Comparison of ENCODE assay signal across 20 cellular contexts in genomic region chr1:212305342-212305741, GRCh38. TPM values are rescaled to one million over a fixed set of nuclear protein-coding genes. Genes with fewer than 3 reads are reported as not detected.
DNase-seq lines count a peak whose midpoint lies in the region; ATAC-seq and TF ChIP-seq lines count a peak whose summit lies in the region.
"Had no signal": no experiment of that assay in that cellular context is flagged by ENCODE, and none has a peak within 500 bp of the region (broad histone marks: within the 10 kb centered on the region; RNA-seq: fewer than 3 reads in every experiment).

No MANE protein-coding gene starts in this region.

- peak overlapping the region in 2 of 4 donors; percentile 19 to 48 for H3K4me3 Mint-ChIP-seq in CD4-positive, CD25-positive, alpha-beta regulatory T cell
- peak overlapping the region in 6 of 8 donors; percentile 6 to 71 (median 34) for H3K4me3 Mint-ChIP-seq in CD4-positive, alpha-beta memory T cell
- no peak overlapping the region for H3K4me3 Mint-ChIP-seq in endothelial cell (ENCODE audit: unreplicated experiment)
- no peak overlapping the region for H3K4me3 Mint-ChIP-seq in osteocyte (ENCODE audit: unreplicated experiment)

- POLR2A ChIA-PET in CD4-positive, alpha-beta memory T cell (lab: Charles Lee; ENCODE audit: partially characterized antibody) = no interaction called here

- TF ChIP-seq CTCF in endothelial cell (IDR thresholded peaks at IDR 0.05; ENCODE audit: unreplicated experiment) = no peak
- TF ChIP-seq CTCF in smooth muscle cell (IDR thresholded peaks at IDR 0.05; ENCODE audit: borderline replicate concordance, insufficient read depth, poor library complexity, severe bottlenecking) = no peak
- no peak for TF ChIP-seq CTCF in osteocyte (IDR thresholded peaks at IDR 0.05)

- no peaks in the 10 kb centered on the region for H3K9me3 Mint-ChIP-seq in CD4-positive, CD25-positive, alpha-beta regulatory T cell
- H3K9me3 Mint-ChIP-seq in CD4-positive, alpha-beta memory T cell = peaks cover 0 to 3% (median 0%) of the 10 kb centered on the region in 8 donors
- H3K9me3 Mint-ChIP-seq in endothelial cell (ENCODE audit: unreplicated experiment) (no peaks in the 10 kb centered on the region), osteocyte (ENCODE audit: unreplicated experiment) (peaks cover 4% of the 10 kb centered on the region)
- H3K9me3 Mint-ChIP-seq: CD8-positive, alpha-beta memory T cell had no signal

- H3K27me3 Mint-ChIP-seq in CD4-positive, CD25-positive, alpha-beta regulatory T cell = no peaks in the 10 kb centered on the region
- no peaks in the 10 kb centered on the region for H3K27me3 Mint-ChIP-seq in CD4-positive, alpha-beta memory T cell
- no peaks in the 10 kb centered on the region for H3K27me3 Mint-ChIP-seq in endothelial cell (ENCODE audit: unreplicated experiment)
- H3K27me3 Mint-ChIP-seq in osteocyte (ENCODE audit: unreplicated experiment) = no peaks in the 10 kb centered on the region
- H3K27me3 Mint-ChIP-seq: CD8-positive, alpha-beta memory T cell had no signal

- no peak for ATAC-seq in CD4-positive, CD25-positive, alpha-beta regulatory T cell (ENCODE audit: low read depth in 2 of 2)
- ATAC-seq in HG02571 (IDR thresholded peaks at IDR 0.05; ENCODE audit: unreplicated experiment) = no peak

- no peak overlapping the region for H3K27ac ChIP-seq in CD4-positive, CD25-positive, alpha-beta regulatory T cell (ENCODE audit: insufficient read depth, low read length, poor library complexity, severe bottlenecking)
- H3K27ac ChIP-seq in CD4-positive, alpha-beta memory T cell (ENCODE audit: low read depth, low read length) = no peak overlapping the region
- H3K27ac ChIP-seq in smooth muscle cell (ENCODE audit: low read depth) = no peak overlapping the region
- H3K27ac ChIP-seq: BLaER1, KMS-11, Peyer's patch, SJSA1 had no signal

- H3K27me3 ChIP-seq in CD4-positive, CD25-positive, alpha-beta regulatory T cell (ENCODE audit: control insufficient read depth, insufficient read depth, low read length) = no peaks in the 10 kb centered on the region
- no peaks in the 10 kb centered on the region for H3K27me3 ChIP-seq in CD4-positive, alpha-beta memory T cell (ENCODE audit: insufficient read depth, low read length)
- no peaks in the 10 kb centered on the region for H3K27me3 ChIP-seq in smooth muscle cell (ENCODE audit: low read depth)
- H3K27me3 ChIP-seq: BLaER1, Peyer's patch, SJSA1 had no signal

- H3K4me1 ChIP-seq in CD4-positive, CD25-positive, alpha-beta regulatory T cell (ENCODE audit: control insufficient read depth, insufficient read depth, low read length, poor library complexity, severe bottlenecking) = peaks cover 11% of the 10 kb centered on the region
- H3K4me1 ChIP-seq in CD4-positive, alpha-beta memory T cell (ENCODE audit: insufficient read depth, low read length) = peaks cover 48% of the 10 kb centered on the region
- H3K4me1 ChIP-seq in smooth muscle cell (ENCODE audit: low read depth) = peaks cover 15% of the 10 kb centered on the region
- H3K4me1 ChIP-seq: SJSA1 had no signal

- H3K36me3 Mint-ChIP-seq in CD4-positive, CD25-positive, alpha-beta regulatory T cell = peaks cover 40% of the 10 kb centered on the region
- H3K36me3 Mint-ChIP-seq in CD4-positive, alpha-beta memory T cell = peaks cover 39 to 43% of the 10 kb centered on the region in 2 donors
- H3K36me3 Mint-ChIP-seq in endothelial cell (ENCODE audit: low read depth, unreplicated experiment) = peaks cover 3% of the 10 kb centered on the region
- peaks cover 17% of the 10 kb centered on the region for H3K36me3 Mint-ChIP-seq in osteocyte (ENCODE audit: unreplicated experiment)

- H3K9me3 ChIP-seq in CD4-positive, CD25-positive, alpha-beta regulatory T cell (ENCODE audit: control insufficient read depth in 2 of 2, low read length in 2 of 2) = no peaks in the 10 kb centered on the region
- no peaks in the 10 kb centered on the region for H3K9me3 ChIP-seq in CD4-positive, alpha-beta memory T cell (ENCODE audit: control insufficient read depth in 1 of 2, low read length in 2 of 2)
- H3K9me3 ChIP-seq in smooth muscle cell (replicated peaks; ENCODE audit: low read depth) = no peaks in the 10 kb centered on the region
- H3K9me3 ChIP-seq: Peyer's patch, SJSA1 had no signal

- no peak overlapping the region for H3K9ac ChIP-seq in smooth muscle cell (ENCODE audit: low read depth)
- H3K9ac ChIP-seq: BLaER1, KMS-11 had no signal

- H3F3A ChIP-seq in smooth muscle cell (ENCODE audit: low read depth) = no peaks in the 10 kb centered on the region

- intact Hi-C loops in CD4-positive, alpha-beta memory T cell (cut with micrococcal nuclease) = no loop called here

- H2AFZ ChIP-seq in smooth muscle cell (ENCODE audit: low read depth) = no peak overlapping the region

- peaks cover 59% of the 10 kb centered on the region for H3K79me2 ChIP-seq in smooth muscle cell (ENCODE audit: low read depth)

- H4K20me1 ChIP-seq in smooth muscle cell (ENCODE audit: low read depth) = peaks cover 14% of the 10 kb centered on the region

- CTCF ChIA-PET in CD4-positive, alpha-beta memory T cell (lab: Charles Lee; ENCODE audit: partially characterized antibody) = interaction anchor here (0.9 kb wide), 1 partner anchor 14 kb away, joined by 3 read pairs; no protein-coding TSS in a partner anchor

- peaks cover 23% of the 10 kb centered on the region for H3K36me3 ChIP-seq in CD4-positive, CD25-positive, alpha-beta regulatory T cell (ENCODE audit: control insufficient read depth, insufficient read depth, low read length)
- H3K36me3 ChIP-seq in CD4-positive, alpha-beta memory T cell (ENCODE audit: insufficient read depth, low read length) = peaks cover 3% of the 10 kb centered on the region
- H3K36me3 ChIP-seq in smooth muscle cell (ENCODE audit: low read depth) = no peaks in the 10 kb centered on the region
- H3K36me3 ChIP-seq: Peyer's patch, SJSA1 had no signal

- no peak for DNase-seq in CD4-positive, CD25-positive, alpha-beta regulatory T cell
- DNase-seq in CD4-positive, alpha-beta memory T cell = no peak
- DNase-seq in endothelial cell (ENCODE audit: low spot score) (no peak), smooth muscle cell (lab: John Stamatoyannopoulos, UW; ENCODE audit: unreplicated experiment) (no peak), glomerular visceral epithelial cell (ENCODE audit: extremely low spot score) (no peak), osteocyte (ENCODE audit: extremely low spot score, unreplicated experiment) (no peak)
- DNase-seq: CD8-positive, alpha-beta memory T cell; DMS53; GF-D8; IMR-90; NCI-H1105; NCI-H2029 treated with DMSO at 0.1 percent for 48 hours; NCI-H345; NCI-H524 treated with DMSO at 0.1 percent for 48 hours; NCI-H82; Peyer's patch had no signal

- H3K27ac Mint-ChIP-seq in CD4-positive, CD25-positive, alpha-beta regulatory T cell = peak overlapping the region in 2 of 3 donors; percentile 9 to 83
- H3K27ac Mint-ChIP-seq in CD4-positive, alpha-beta memory T cell = peak overlapping the region in 5 of 7 donors; percentile 9 to 64 (median 48)
- H3K27ac Mint-ChIP-seq in endothelial cell (ENCODE audit: unreplicated experiment) = peak overlapping the region; percentile 57
- H3K27ac Mint-ChIP-seq in osteocyte (ENCODE audit: unreplicated experiment) = no peak overlapping the region

- H3K4me3 ChIP-seq in CD4-positive, CD25-positive, alpha-beta regulatory T cell (ENCODE audit: low read depth, low read length) = no peak overlapping the region
- no peak overlapping the region for H3K4me3 ChIP-seq in CD4-positive, alpha-beta memory T cell (ENCODE audit: low read length in 2 of 2)
- H3K4me3 ChIP-seq in smooth muscle cell = peak overlapping the region; percentile 21
- H3K4me3 ChIP-seq: BLaER1, Peyer's patch, SJSA1 had no signal

- peak overlapping the region; percentile 80 for H3K4me2 ChIP-seq in smooth muscle cell
- H3K4me2 ChIP-seq: BLaER1, KMS-11 had no signal

- H3K4me1 Mint-ChIP-seq in CD4-positive, CD25-positive, alpha-beta regulatory T cell = peaks cover 56 to 79% (median 64%) of the 10 kb centered on the region in 4 donors
- peaks cover 47 to 83% (median 67%) of the 10 kb centered on the region in 4 donors for H3K4me1 Mint-ChIP-seq in CD4-positive, alpha-beta memory T cell
- H3K4me1 Mint-ChIP-seq in endothelial cell (ENCODE audit: unreplicated experiment) (peaks cover 5% of the 10 kb centered on the region), osteocyte (ENCODE audit: unreplicated experiment) (peaks cover 30% of the 10 kb centered on the region)

RNA-seq across cellular contexts. Expression of gene PPP2R5A, which starts 20.1 kb away (rescaled TPM):
- total RNA-seq in CD4-positive, CD25-positive, alpha-beta regulatory T cell = 64.6 TPM
- polyA plus RNA-seq in CD4-positive, CD25-positive, alpha-beta regulatory T cell = 10 to 100 TPM; 41.6 to 52.8 (median 46.2) TPM
- 10 to 100 TPM; 53.8 to 55.0 TPM for total RNA-seq in CD4-positive, alpha-beta memory T cell
- polyA plus RNA-seq in CD4-positive, alpha-beta memory T cell = 10 to 100 TPM; 37.9 to 43.0 TPM
- total RNA-seq in endothelial cell (ENCODE audit: unreplicated experiment) (25.5 TPM), smooth muscle cell (17.6 and 24.9 TPM in 2 replicates), osteocyte (17.5 and 17.9 TPM in 2 replicates)
- 12.2 and 12.3 TPM in 2 replicates for polyA plus RNA-seq in smooth muscle cell

Comparison
In these comparisons a context has a peak if more than half of its experiments do, and no peak if none do; other contexts are left out.
1. H3K4me3 Mint-ChIP-seq: peak in CD4-positive, alpha-beta memory T cell (6 of 8); none in endothelial cell (single experiment) and osteocyte (single experiment).